In genomic region chr18:9069482-9070059, GRCh38 we compare ENCODE assay signal across 1 cellular context.
TF ChIP-seq lines count a peak whose summit lies in the region.

No MANE protein-coding gene starts in this region.

TF ChIP-seq in GM23338, 12 proteins besides CTCF, POLR2A, EP300 and RAD21 (continued from another document):
- no peak for TF ChIP-seq ZNF462 (CRISPR knock-in tag; IDR thresholded peaks at IDR 0.05)
- no peak for TF ChIP-seq REST (IDR thresholded peaks at IDR 0.05; ENCODE audit: unreplicated experiment)
- TF ChIP-seq ZNF331 (CRISPR knock-in tag; IDR thresholded peaks at IDR 0.05; ENCODE audit: low read depth) = no peak
- no peak for TF ChIP-seq JUNB (IDR thresholded peaks at IDR 0.05; ENCODE audit: unreplicated experiment)
- no peak for TF ChIP-seq ETS1 (IDR thresholded peaks at IDR 0.05)
- no peak for TF ChIP-seq EZH2phosphoT487 (IDR thresholded peaks at IDR 0.05; ENCODE audit: unreplicated experiment)
- TF ChIP-seq ZNF114 (CRISPR knock-in tag; IDR thresholded peaks at IDR 0.05) = no peak
